ENCODE assay signal across 1 cellular context in genomic region chr2:127392828-127393578, GRCh38.
TF ChIP-seq lines count a peak whose summit lies in the region.

No MANE protein-coding gene starts in this region.

TF ChIP-seq in IMR-90, 13 proteins besides CTCF, POLR2A, EP300 and RAD21:
- TF ChIP-seq NFE2L2 (IDR thresholded peaks at IDR 0.05; ENCODE audit: low read depth, low read length): peak; percentile 35; the same call in 1 of the 2 replicates
- TF ChIP-seq RFX5 (IDR thresholded peaks at IDR 0.05; ENCODE audit: low read depth, low read length): no peak
- TF ChIP-seq RCOR1 (IDR thresholded peaks at IDR 0.05; ENCODE audit: insufficient replicate concordance, low read length): no peak
TF ChIP-seq in IMR-90: peak in this region for 1.
